In the genomic region with DNA sequence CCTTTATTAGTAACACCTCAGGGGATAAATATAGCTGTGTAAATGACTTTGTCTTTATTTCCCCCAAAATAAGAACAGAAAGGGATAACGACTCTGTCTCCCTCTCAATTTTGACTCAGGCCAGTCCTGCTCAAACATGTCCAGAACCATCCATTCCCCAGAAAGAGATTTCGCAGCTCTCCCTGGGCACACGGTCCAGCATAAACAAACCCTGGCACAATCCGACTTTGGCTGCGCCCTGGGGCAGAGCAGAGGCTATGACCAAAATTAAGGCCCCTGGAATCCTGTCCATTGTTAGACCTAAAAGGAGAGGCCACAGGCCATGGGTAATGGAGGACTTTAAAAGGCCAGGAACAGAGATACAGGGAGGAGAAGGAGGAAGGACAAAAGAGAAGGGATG, we compare ENCODE assay signal across 13 cellular contexts.
DNase-seq lines count a peak whose midpoint lies in the region; ATAC-seq, FAIRE-seq and TF ChIP-seq lines count a peak whose summit lies in the region.
"Had no signal": no experiment of that assay in that cellular context is flagged by ENCODE, and none has a peak within 500 bp of the region (broad histone marks: within the 10 kb centered on the region; RNA-seq: fewer than 3 reads in every experiment).

No MANE protein-coding gene starts in this region.

- H3K4me3 ChIP-seq in epithelial cell of esophagus (ENCODE audit: low read length) = no peak overlapping the region
- no peak overlapping the region for H3K4me3 ChIP-seq in mesodermal cell (ENCODE audit: extremely low read depth, insufficient read depth, low read length, poor library complexity, severe bottlenecking)
- H3K4me3 ChIP-seq in thoracic aorta = no peak overlapping the region

- H3K4me1 ChIP-seq in mesodermal cell (ENCODE audit: control insufficient read depth, insufficient read depth, low read length, poor library complexity, severe bottlenecking) = peaks cover 3% of the 10 kb centered on the region
- H3K4me1 ChIP-seq in thoracic aorta (ENCODE audit: control insufficient read depth in 1 of 2, low read depth in 2 of 2) = peaks cover 30 to 42% of the 10 kb centered on the region in 2 donors

- no peaks in the 10 kb centered on the region for H3K9me3 Mint-ChIP-seq in activated CD8-positive, alpha-beta T cell treated with anti-CD3 and anti-CD28 coated beads for 36 hours
- H3K9me3 Mint-ChIP-seq: activated naive CD4-positive, alpha-beta T cell treated with anti-CD3 and anti-CD28 coated beads for 36 hours had no signal

- no peaks in the 10 kb centered on the region for H3K4me1 Mint-ChIP-seq in activated CD8-positive, alpha-beta T cell treated with anti-CD3 and anti-CD28 coated beads for 36 hours (ENCODE audit: low read depth)

- no peak for TF ChIP-seq CTCF in epithelial cell of esophagus (IDR thresholded peaks at IDR 0.05; ENCODE audit: insufficient read depth, low read depth, low read length, missing control alignments)
- TF ChIP-seq CTCF in thoracic aorta (IDR thresholded peaks at IDR 0.05) = no peak
- TF ChIP-seq CTCF in activated CD8-positive, alpha-beta T cell treated with anti-CD3 and anti-CD28 coated beads for 36 hours (IDR thresholded peaks at IDR 0.05) = no peak

- FAIRE-seq in GM12891 (lab: Jason Lieb, UNC) = no peak
- FAIRE-seq: frontal cortex had no signal

- POLR2A ChIA-PET in activated CD8-positive, alpha-beta T cell treated with anti-CD3 and anti-CD28 coated beads for 36 hours (lab: Charles Lee) = interaction anchor here (0.5 kb wide), 1 partner anchor 233 kb away, joined by 4 read pairs; no protein-coding TSS in a partner anchor

- H3K36me3 Mint-ChIP-seq in activated CD8-positive, alpha-beta T cell treated with anti-CD3 and anti-CD28 coated beads for 36 hours (ENCODE audit: low read depth) = no peaks in the 10 kb centered on the region

- H3K27ac ChIP-seq in mesodermal cell (ENCODE audit: low read depth, low read length, severe bottlenecking) (peak overlapping the region; percentile 46), thoracic aorta (peak overlapping the region; percentile 64 to 71)

- H3K27me3 ChIP-seq in thoracic aorta (replicated peaks; ENCODE audit: insufficient read depth) = no peaks in the 10 kb centered on the region

- WGBS in mesodermal cell (ENCODE audit: insufficient coverage in 2 of 2), 2 experiments = 87 to 100% methylated on average over 3 to 5 of the region's 5 CpGs

- H3K27ac Mint-ChIP-seq in activated CD8-positive, alpha-beta T cell treated with anti-CD3 and anti-CD28 coated beads for 36 hours = no peak overlapping the region
- H3K27ac Mint-ChIP-seq: activated naive CD4-positive, alpha-beta T cell treated with anti-CD3 and anti-CD28 coated beads for 36 hours had no signal

- CTCF ChIA-PET in activated CD8-positive, alpha-beta T cell treated with anti-CD3 and anti-CD28 coated beads for 36 hours (lab: Charles Lee) = interaction anchor here (0.6 to 1.0 kb wide), 2 partner anchors 9 to 1020 kb away, joined by 3 to 4 read pairs; no protein-coding TSS in a partner anchor

- H3K4me3 Mint-ChIP-seq in activated CD8-positive, alpha-beta T cell treated with anti-CD3 and anti-CD28 coated beads for 36 hours = no peak overlapping the region
- H3K4me3 Mint-ChIP-seq: activated naive CD4-positive, alpha-beta T cell treated with anti-CD3 and anti-CD28 coated beads for 36 hours had no signal

- no peak for TF ChIP-seq POLR2A in GM12891 (IDR thresholded peaks at IDR 0.05; ENCODE audit: low read depth, low read length)

- intact Hi-C loops in activated CD8-positive, alpha-beta T cell treated with anti-CD3 and anti-CD28 coated beads for 36 hours (cut with micrococcal nuclease) = no loop called here

- H3K9me3 ChIP-seq in mesodermal cell (ENCODE audit: control insufficient read depth, low read length) (no peaks in the 10 kb centered on the region), thoracic aorta (no peaks in the 10 kb centered on the region)

- peaks cover 2% of the 10 kb centered on the region for H3K27me3 Mint-ChIP-seq in activated CD8-positive, alpha-beta T cell treated with anti-CD3 and anti-CD28 coated beads for 36 hours

- H3K36me3 ChIP-seq in mesodermal cell (ENCODE audit: control insufficient read depth, insufficient read depth, low read length) (peaks cover 91% of the 10 kb centered on the region), thoracic aorta (no peaks in the 10 kb centered on the region)

- ATAC-seq in thoracic aorta (ENCODE audit: insufficient number of reproducible peaks, low FRiP score, low read depth) = no peak
- no peak for ATAC-seq in activated CD8-positive, alpha-beta T cell treated with anti-CD3 and anti-CD28 coated beads for 36 hours
- ATAC-seq: PC-3 had no signal

- peak; percentile 66 for DNase-seq in RPMI7951 (ENCODE audit: low read depth)
- DNase-seq in epithelial cell of esophagus (ENCODE audit: low read depth) = peak; percentile 65
- no peak for DNase-seq in thoracic aorta (ENCODE audit: low spot score)
- no peak for DNase-seq in activated CD8-positive, alpha-beta T cell treated with anti-CD3 and anti-CD28 coated beads for 36 hours
- no peak for DNase-seq in NCI-H748 (lab: John Stamatoyannopoulos, UW; ENCODE audit: unreplicated experiment)
- no peak for DNase-seq in COLO829 (ENCODE audit: low spot score)
- no peak for DNase-seq in GM12891 (ENCODE audit: insufficient read length, low spot score)
- DNase-seq: activated naive CD4-positive, alpha-beta T cell treated with anti-CD3 and anti-CD28 coated beads for 36 hours; H7; NCI-H446 treated with DMSO at 0.1 percent for 48 hours; PC-3 had no signal

TF ChIP-seq in GM12891, 5 proteins besides CTCF, POLR2A, EP300 and RAD21:
- TF ChIP-seq TAF1 (IDR thresholded peaks at IDR 0.05; ENCODE audit: low read depth, low read length) (no peak), POLR2AphosphoS5 (IDR thresholded peaks at IDR 0.05; ENCODE audit: low read depth, low read length) (no peak), SPI1 (IDR thresholded peaks at IDR 0.05; ENCODE audit: low read depth, low read length) (no peak), POU2F2 (IDR thresholded peaks at IDR 0.05; ENCODE audit: low read depth, low read length) (no peak)

Comparison
In these comparisons a context has a peak if more than half of its experiments do, and no peak if none do; other contexts are left out.
1. DNase-seq: peak in RPMI7951 (single experiment) and epithelial cell of esophagus (single experiment); none in thoracic aorta (single experiment), activated CD8-positive, alpha-beta T cell treated with anti-CD3 and anti-CD28 coated beads for 36 hours (single experiment), NCI-H748 (single experiment), COLO829 (single experiment) and GM12891 (single experiment).